20 cellular contexts compared by ENCODE assay signal in the genomic region with DNA sequence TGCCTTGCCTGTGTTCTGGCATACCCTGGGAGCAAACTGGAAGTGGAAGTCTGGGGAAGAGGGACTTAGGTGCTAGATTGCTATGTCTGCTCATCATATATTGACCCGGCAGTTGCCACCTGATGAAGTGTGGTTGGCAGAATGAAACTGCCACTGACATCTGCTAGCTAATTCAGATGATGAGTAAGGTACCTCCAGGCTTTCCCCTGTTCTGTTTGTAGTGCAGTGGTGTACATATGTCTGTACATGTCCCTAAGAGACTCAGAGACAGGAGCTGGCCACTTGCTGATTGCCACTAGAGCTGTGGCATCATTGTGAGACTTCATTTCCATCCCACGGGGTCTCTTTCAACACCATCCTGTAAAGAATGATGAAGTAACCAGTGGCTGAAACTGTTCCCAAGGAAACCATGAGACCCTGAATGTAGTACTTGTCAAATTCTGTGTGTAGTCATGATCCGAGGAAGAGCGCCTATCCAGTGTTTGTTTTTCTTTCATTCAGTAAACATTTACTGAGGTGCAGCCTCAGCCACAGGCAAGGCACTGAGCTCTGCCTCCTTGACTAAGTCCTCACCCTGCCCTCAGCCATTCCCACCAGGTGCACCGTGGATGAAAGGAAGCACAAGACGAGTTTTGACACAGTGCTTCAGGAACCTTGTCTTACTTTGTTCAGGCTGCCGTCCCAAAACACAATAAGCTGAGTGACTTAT. TPM values are rescaled to one million over a fixed set of nuclear protein-coding genes. Genes with fewer than 3 reads are reported as not detected.
DNase-seq lines count a peak whose midpoint lies in the region; ATAC-seq and TF ChIP-seq lines count a peak whose summit lies in the region.
"Had no signal": no experiment of that assay in that cellular context is flagged by ENCODE, and none has a peak within 500 bp of the region (broad histone marks: within the 10 kb centered on the region; RNA-seq: fewer than 3 reads in every experiment).

No MANE protein-coding gene starts in this region.

- no peak overlapping the region for H3K4me3 ChIP-seq in naive thymus-derived CD4-positive, alpha-beta T cell (ENCODE audit: low read length)
- H3K4me3 ChIP-seq: dorsolateral prefrontal cortex had no signal

- no peaks in the 10 kb centered on the region for H3K27me3 Mint-ChIP-seq in activated CD8-positive, alpha-beta T cell treated with anti-CD3 and anti-CD28 coated beads for 36 hours
- H3K27me3 Mint-ChIP-seq in activated CD8-positive, alpha-beta T cell treated with anti-CD3 and anti-CD28 coated beads, Interleukin-2, amount 10 ng/mL, durations not matched to agents 7 days and 5 days (ENCODE audit: low read depth) = no peaks in the 10 kb centered on the region
- H3K27me3 Mint-ChIP-seq in activated CD4-positive, alpha-beta memory T cell treated with anti-CD3 and anti-CD28 coated beads, Interleukin-2, amount 10 ng/mL, durations not matched to agents 7 days and 5 days = no peaks in the 10 kb centered on the region
- H3K27me3 Mint-ChIP-seq in naive thymus-derived CD4-positive, alpha-beta T cell = no peaks in the 10 kb centered on the region

- peaks cover 0 to 49% (median 26%) of the 10 kb centered on the region in 3 experiments for H3K36me3 ChIP-seq in naive thymus-derived CD4-positive, alpha-beta T cell (ENCODE audit: control insufficient read depth in 2 of 3, insufficient read depth in 3 of 3, low read length in 3 of 3)
- H3K36me3 ChIP-seq: neutrophil had no signal

- H3K4me1 ChIP-seq in naive thymus-derived CD4-positive, alpha-beta T cell (ENCODE audit: control insufficient read depth in 2 of 2, insufficient read depth in 2 of 2, low read length in 2 of 2) = peaks cover 16 to 27% of the 10 kb centered on the region in 2 donors

- H3K27ac Mint-ChIP-seq in activated CD8-positive, alpha-beta T cell treated with anti-CD3 and anti-CD28 coated beads for 36 hours = peak overlapping the region; percentile 50
- H3K27ac Mint-ChIP-seq in activated CD8-positive, alpha-beta T cell treated with anti-CD3 and anti-CD28 coated beads, Interleukin-2, amount 10 ng/mL, durations not matched to agents 7 days and 5 days = no peak overlapping the region
- peak overlapping the region; percentile 18 for H3K27ac Mint-ChIP-seq in activated CD4-positive, alpha-beta memory T cell treated with anti-CD3 and anti-CD28 coated beads, Interleukin-2, amount 10 ng/mL, durations not matched to agents 7 days and 5 days
- peak overlapping the region; percentile 9 to 96 (median 62) for H3K27ac Mint-ChIP-seq in naive thymus-derived CD4-positive, alpha-beta T cell
- H3K27ac Mint-ChIP-seq: immature natural killer cell had no signal

- POLR2A ChIA-PET in activated CD8-positive, alpha-beta T cell treated with anti-CD3 and anti-CD28 coated beads for 36 hours (lab: Charles Lee) = no interaction called here
- POLR2A ChIA-PET in activated CD8-positive, alpha-beta T cell treated with anti-CD3 and anti-CD28 coated beads, Interleukin-2, amount 10 ng/mL, durations not matched to agents 7 days and 5 days (lab: Charles Lee) = interaction anchor here (0.6 kb wide), 1 partner anchor 149 kb away, joined by 3 read pairs; no protein-coding TSS in a partner anchor
- POLR2A ChIA-PET in activated CD4-positive, alpha-beta memory T cell treated with anti-CD3 and anti-CD28 coated beads, Interleukin-2, amount 10 ng/mL, durations not matched to agents 7 days and 5 days (lab: Charles Lee) = interaction anchor here (1.6 kb wide), 1 partner anchor 21 kb away, joined by 4 read pairs; no protein-coding TSS in a partner anchor
- POLR2A ChIA-PET in naive thymus-derived CD4-positive, alpha-beta T cell (lab: Charles Lee) = interaction anchor here (0.6 to 1.2 kb wide), 3 partner anchors 15 to 331 kb away, joined by 3 to 4 read pairs (median 3); no protein-coding TSS in a partner anchor

- no peaks in the 10 kb centered on the region for H3K9me3 ChIP-seq in naive thymus-derived CD4-positive, alpha-beta T cell (ENCODE audit: control insufficient read depth in 2 of 3, low read length in 3 of 3)
- H3K9me3 ChIP-seq: neutrophil had no signal

- no peak overlapping the region for H3K4me3 Mint-ChIP-seq in activated CD8-positive, alpha-beta T cell treated with anti-CD3 and anti-CD28 coated beads for 36 hours
- H3K4me3 Mint-ChIP-seq in activated CD8-positive, alpha-beta T cell treated with anti-CD3 and anti-CD28 coated beads, Interleukin-2, amount 10 ng/mL, durations not matched to agents 7 days and 5 days = no peak overlapping the region
- H3K4me3 Mint-ChIP-seq in activated CD4-positive, alpha-beta memory T cell treated with anti-CD3 and anti-CD28 coated beads, Interleukin-2, amount 10 ng/mL, durations not matched to agents 7 days and 5 days = no peak overlapping the region
- peak overlapping the region in 1 of 10 donors; percentile 34 for H3K4me3 Mint-ChIP-seq in naive thymus-derived CD4-positive, alpha-beta T cell
- H3K4me3 Mint-ChIP-seq: immature natural killer cell had no signal

- no peaks in the 10 kb centered on the region for H3K9me3 Mint-ChIP-seq in activated CD8-positive, alpha-beta T cell treated with anti-CD3 and anti-CD28 coated beads for 36 hours
- H3K9me3 Mint-ChIP-seq in activated CD8-positive, alpha-beta T cell treated with anti-CD3 and anti-CD28 coated beads, Interleukin-2, amount 10 ng/mL, durations not matched to agents 7 days and 5 days (ENCODE audit: insufficient read depth) = no peaks in the 10 kb centered on the region
- H3K9me3 Mint-ChIP-seq in activated CD4-positive, alpha-beta memory T cell treated with anti-CD3 and anti-CD28 coated beads, Interleukin-2, amount 10 ng/mL, durations not matched to agents 7 days and 5 days = no peaks in the 10 kb centered on the region
- peaks cover 0 to 1% (median 0%) of the 10 kb centered on the region in 11 donors for H3K9me3 Mint-ChIP-seq in naive thymus-derived CD4-positive, alpha-beta T cell
- H3K9me3 Mint-ChIP-seq: immature natural killer cell had no signal

- H3K36me3 Mint-ChIP-seq in activated CD8-positive, alpha-beta T cell treated with anti-CD3 and anti-CD28 coated beads for 36 hours (ENCODE audit: low read depth) = peaks cover 30% of the 10 kb centered on the region
- peaks cover 47% of the 10 kb centered on the region for H3K36me3 Mint-ChIP-seq in activated CD8-positive, alpha-beta T cell treated with anti-CD3 and anti-CD28 coated beads, Interleukin-2, amount 10 ng/mL, durations not matched to agents 7 days and 5 days (ENCODE audit: low read depth)
- H3K36me3 Mint-ChIP-seq in activated CD4-positive, alpha-beta memory T cell treated with anti-CD3 and anti-CD28 coated beads, Interleukin-2, amount 10 ng/mL, durations not matched to agents 7 days and 5 days (ENCODE audit: low read depth) = peaks cover 54% of the 10 kb centered on the region
- H3K36me3 Mint-ChIP-seq in naive thymus-derived CD4-positive, alpha-beta T cell = peaks cover 12 to 52% (median 39%) of the 10 kb centered on the region in 5 donors

- no peak for TF ChIP-seq CTCF in activated CD8-positive, alpha-beta T cell treated with anti-CD3 and anti-CD28 coated beads for 36 hours (IDR thresholded peaks at IDR 0.05)

- peak; percentile 32 for DNase-seq in activated CD8-positive, alpha-beta T cell treated with anti-CD3 and anti-CD28 coated beads for 36 hours
- no peak for DNase-seq in activated CD8-positive, alpha-beta T cell treated with anti-CD3 and anti-CD28 coated beads, Interleukin-2, amount 10 ng/mL, durations not matched to agents 7 days and 5 days
- DNase-seq in DMS53 treated with DMSO at 0.1 percent for 48 hours (lab: John Stamatoyannopoulos, UW; ENCODE audit: unreplicated experiment) = peak; percentile 43
- no peak for DNase-seq in activated CD4-positive, alpha-beta memory T cell treated with anti-CD3 and anti-CD28 coated beads, Interleukin-2, amount 10 ng/mL, durations not matched to agents 7 days and 5 days
- DNase-seq in naive thymus-derived CD4-positive, alpha-beta T cell = no peak
- DNase-seq in foreskin melanocyte = no peak
- DNase-seq in SK-N-DZ (ENCODE audit: low spot score) = no peak
- DNase-seq: activated CD4-positive, CD25-positive, alpha-beta regulatory T cell treated with anti-CD3 and anti-CD28 coated beads, Interleukin-2, amount 50 U/mL, for 72 hours; COR-L47; dorsolateral prefrontal cortex; immature natural killer cell; KBM-7; NCI-H1105; NCI-H2171; right cardiac atrium had no signal

- intact Hi-C loops in activated CD8-positive, alpha-beta T cell treated with anti-CD3 and anti-CD28 coated beads for 36 hours (cut with micrococcal nuclease) = no loop called here
- intact Hi-C loops in naive thymus-derived CD4-positive, alpha-beta T cell (cut with micrococcal nuclease) = no loop called here

- ATAC-seq in activated CD8-positive, alpha-beta T cell treated with anti-CD3 and anti-CD28 coated beads for 36 hours = peak; percentile 63
- ATAC-seq in activated CD8-positive, alpha-beta T cell treated with anti-CD3 and anti-CD28 coated beads, Interleukin-2, amount 10 ng/mL, durations not matched to agents 7 days and 5 days = no peak
- ATAC-seq in naive thymus-derived CD4-positive, alpha-beta T cell = no peak
- ATAC-seq in HG02981 (IDR thresholded peaks at IDR 0.05; ENCODE audit: unreplicated experiment) = no peak
- ATAC-seq: esophagus mucosa, right cardiac atrium had no signal

- peaks cover 31% of the 10 kb centered on the region for H3K4me1 Mint-ChIP-seq in activated CD8-positive, alpha-beta T cell treated with anti-CD3 and anti-CD28 coated beads for 36 hours (ENCODE audit: low read depth)
- peaks cover 29% of the 10 kb centered on the region for H3K4me1 Mint-ChIP-seq in activated CD8-positive, alpha-beta T cell treated with anti-CD3 and anti-CD28 coated beads, Interleukin-2, amount 10 ng/mL, durations not matched to agents 7 days and 5 days (ENCODE audit: low read depth)
- peaks cover 42% of the 10 kb centered on the region for H3K4me1 Mint-ChIP-seq in activated CD4-positive, alpha-beta memory T cell treated with anti-CD3 and anti-CD28 coated beads, Interleukin-2, amount 10 ng/mL, durations not matched to agents 7 days and 5 days
- peaks cover 20 to 46% (median 37%) of the 10 kb centered on the region in 7 donors for H3K4me1 Mint-ChIP-seq in naive thymus-derived CD4-positive, alpha-beta T cell

- no peaks in the 10 kb centered on the region for H3K27me3 ChIP-seq in naive thymus-derived CD4-positive, alpha-beta T cell (ENCODE audit: control insufficient read depth in 2 of 2, insufficient read depth in 2 of 2, low read length in 2 of 2)
- H3K27me3 ChIP-seq: dorsolateral prefrontal cortex, neutrophil had no signal

- CTCF ChIA-PET in activated CD8-positive, alpha-beta T cell treated with anti-CD3 and anti-CD28 coated beads for 36 hours (lab: Charles Lee) = interaction anchor here (1.0 to 1.2 kb wide), 2 partner anchors 13 to 14 kb away, joined by 3 to 7 read pairs; no protein-coding TSS in a partner anchor
- CTCF ChIA-PET in activated CD8-positive, alpha-beta T cell treated with anti-CD3 and anti-CD28 coated beads, Interleukin-2, amount 10 ng/mL, durations not matched to agents 7 days and 5 days (lab: Charles Lee) = interaction anchor here (1.0 to 2.0 kb wide), 3 partner anchors 10 to 28 kb away, joined by 3 to 5 read pairs (median 3); no protein-coding TSS in a partner anchor
- CTCF ChIA-PET in activated CD4-positive, alpha-beta memory T cell treated with anti-CD3 and anti-CD28 coated beads, Interleukin-2, amount 10 ng/mL, durations not matched to agents 7 days and 5 days (lab: Charles Lee) = no interaction called here
- CTCF ChIA-PET in naive thymus-derived CD4-positive, alpha-beta T cell (lab: Charles Lee) = interaction anchor here (0.5 kb wide), 1 partner anchor 346 kb away, joined by 3 read pairs; no protein-coding TSS in a partner anchor

- no peak overlapping the region for H3K27ac ChIP-seq in naive thymus-derived CD4-positive, alpha-beta T cell (ENCODE audit: low read depth, low read length)
- H3K27ac ChIP-seq: dorsolateral prefrontal cortex, neutrophil had no signal

RNA-seq across cellular contexts. Expression of a gene that starts 13.2 kb away (rescaled TPM):
- 10 to 100 TPM; 10.5 to 11.8 TPM for total RNA-seq in activated CD8-positive, alpha-beta T cell treated with anti-CD3 and anti-CD28 coated beads for 36 hours
- 10 to 100 TPM; 15.4 to 16.1 TPM for total RNA-seq in activated CD8-positive, alpha-beta T cell treated with anti-CD3 and anti-CD28 coated beads, Interleukin-2, amount 10 ng/mL, durations not matched to agents 7 days and 5 days
- 10 to 100 TPM; 21.9 to 24.1 TPM for total RNA-seq in activated CD4-positive, alpha-beta memory T cell treated with anti-CD3 and anti-CD28 coated beads, Interleukin-2, amount 10 ng/mL, durations not matched to agents 7 days and 5 days
- 10 to 100 TPM; 16.9 to 33.2 (median 28.0) TPM for total RNA-seq in naive thymus-derived CD4-positive, alpha-beta T cell
- polyA plus RNA-seq in naive thymus-derived CD4-positive, alpha-beta T cell = 10 to 100 TPM; 31.5 to 44.2 TPM
- polyA plus RNA-seq in SK-N-DZ (2014; cell fraction: cytosol; rRNA removed) = 16.0 and 22.4 TPM in 2 replicates
- 12.6 and 13.5 TPM in 2 replicates for polyA plus RNA-seq in SK-N-DZ (2014; cell fraction: nucleus; rRNA removed)

RNA-seq across cellular contexts. Expression of a gene that starts 18.8 kb away (rescaled TPM):
- not detected for total RNA-seq in activated CD8-positive, alpha-beta T cell treated with anti-CD3 and anti-CD28 coated beads for 36 hours
- not detected for total RNA-seq in activated CD8-positive, alpha-beta T cell treated with anti-CD3 and anti-CD28 coated beads, Interleukin-2, amount 10 ng/mL, durations not matched to agents 7 days and 5 days
- not detected for total RNA-seq in activated CD4-positive, alpha-beta memory T cell treated with anti-CD3 and anti-CD28 coated beads, Interleukin-2, amount 10 ng/mL, durations not matched to agents 7 days and 5 days
- total RNA-seq in naive thymus-derived CD4-positive, alpha-beta T cell = not detected
- not detected for polyA plus RNA-seq in naive thymus-derived CD4-positive, alpha-beta T cell
- polyA plus RNA-seq in SK-N-DZ (2014; cell fraction: cytosol; rRNA removed) = not detected in 2 replicates
- not detected in 2 replicates for polyA plus RNA-seq in SK-N-DZ (2014; cell fraction: nucleus; rRNA removed)
- total RNA-seq: esophagus mucosa; lung microvascular endothelial cell; right cardiac atrium; T-helper 1 cell treated with Interleukin-12 subunit alpha and Interleukin-12 subunit beta and Interleukin-4 antibody, amounts not matched to agents 30 ng/mL and 1 ng/mL, for 36 hours had no signal
- polyA plus RNA-seq: immature natural killer cell, right cardiac atrium had no signal

Comparison
In these comparisons a context has a peak if more than half of its experiments do, and no peak if none do; other contexts are left out.
1. DNase-seq: peak in activated CD8-positive, alpha-beta T cell treated with anti-CD3 and anti-CD28 coated beads for 36 hours (single experiment) and DMS53 treated with DMSO at 0.1 percent for 48 hours (single experiment); none in activated CD8-positive, alpha-beta T cell treated with anti-CD3 and anti-CD28 coated beads, Interleukin-2, amount 10 ng/mL, durations not matched to agents 7 days and 5 days (single experiment), activated CD4-positive, alpha-beta memory T cell treated with anti-CD3 and anti-CD28 coated beads, Interleukin-2, amount 10 ng/mL, durations not matched to agents 7 days and 5 days (single experiment), naive thymus-derived CD4-positive, alpha-beta T cell (0 of 9), foreskin melanocyte (single experiment) and SK-N-DZ (single experiment).